Comparison of ENCODE assay signal across 8 cellular contexts in the genomic region with DNA sequence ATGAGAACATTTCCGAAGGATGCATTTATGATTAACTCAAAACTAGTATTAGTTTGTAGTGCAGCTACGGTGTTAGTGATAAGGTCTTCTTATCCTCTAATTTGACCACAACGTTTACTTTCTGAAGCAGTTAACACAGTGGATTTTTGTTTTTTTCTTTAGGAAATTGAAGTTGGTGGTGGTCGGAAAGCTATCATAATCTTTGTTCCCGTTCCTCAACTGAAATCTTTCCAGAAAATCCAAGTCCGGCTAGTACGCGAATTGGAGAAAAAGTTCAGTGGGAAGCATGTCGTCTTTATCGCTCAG. TPM values are rescaled to one million over a fixed set of nuclear protein-coding genes. Genes with fewer than 3 reads are reported as not detected.
A peak's percentile ranks its signal among the peaks of the same experiment; 100 is the strongest.
DNase-seq lines count a peak whose midpoint lies in the region; ATAC-seq, FAIRE-seq and TF ChIP-seq lines count a peak whose summit lies in the region.
"Not testable (repeated sequence)": the region's sequence is repeated elsewhere in the genome, so short reads cannot be mapped to it uniquely, and the experiment has no call there.

No MANE protein-coding gene starts in this region.

- H3K4me2 ChIP-seq in BLaER1 (peak overlapping the region; percentile 95), keratinocyte (ENCODE audit: control insufficient read depth, extremely low read depth, insufficient read depth, low read depth, low read length) (peak overlapping the region; percentile 92), neural progenitor cell (peak overlapping the region; percentile 81)

- not testable (repeated sequence) for H2AFZ ChIP-seq in keratinocyte (ENCODE audit: control insufficient read depth, low read length); neural progenitor cell (replicated peaks)

- peaks cover 54% of the 10 kb centered on the region for H3K36me3 ChIP-seq in BLaER1
- peaks cover 57% of the 10 kb centered on the region for H3K36me3 ChIP-seq in HUES64 (ENCODE audit: insufficient read depth, low read length)
- peaks cover 0 to 50% of the 10 kb centered on the region in 2 donors for H3K36me3 ChIP-seq in adrenal gland (replicated peaks in 1 of 2)
- peaks cover 11 to 47% of the 10 kb centered on the region in 2 experiments for H3K36me3 ChIP-seq in keratinocyte (ENCODE audit: control insufficient read depth in 2 of 2, extremely low read depth in 1 of 2, insufficient read depth in 2 of 2, low read length in 2 of 2)
- H3K36me3 ChIP-seq in neural progenitor cell: peaks cover 39% of the 10 kb centered on the region
- peaks cover 21 to 39% of the 10 kb centered on the region in 2 donors for H3K36me3 ChIP-seq in stomach smooth muscle (ENCODE audit: control insufficient read depth in 2 of 2, insufficient read depth in 2 of 2, low read length in 2 of 2)

- not testable (repeated sequence) for TF ChIP-seq CTCF in adrenal gland (IDR thresholded peaks at IDR 0.05); epithelial cell of esophagus (IDR thresholded peaks at IDR 0.05; ENCODE audit: insufficient read depth, low read depth, low read length, missing control alignments); keratinocyte (optimal IDR thresholded peaks at IDR 0.05 in 1 of 3, IDR thresholded peaks at IDR 0.05 in 1 of 3, conservative IDR thresholded peaks at IDR 0.05 in 1 of 3; ENCODE audit: extremely low read depth in 1 of 3, insufficient read depth in 2 of 3, low read length in 3 of 3); neural progenitor cell (IDR thresholded peaks at IDR 0.05)

- H3F3A ChIP-seq in neural progenitor cell (ENCODE audit: low read depth): peaks cover 45% of the 10 kb centered on the region

- peak overlapping the region; percentile 94 for H3K27ac ChIP-seq in BLaER1
- H3K27ac ChIP-seq in HUES64 (ENCODE audit: low read depth, low read length): peak overlapping the region; percentile 93
- H3K27ac ChIP-seq in adrenal gland: peak overlapping the region; percentile 18 to 92 (median 87)
- peak overlapping the region; percentile 67 for H3K27ac ChIP-seq in keratinocyte (ENCODE audit: control insufficient read depth, insufficient read depth, low read length)
- H3K27ac ChIP-seq in neural progenitor cell: not testable (repeated sequence)
- peak overlapping the region; percentile 84 for H3K27ac ChIP-seq in stomach smooth muscle (ENCODE audit: low read length)

- not testable (repeated sequence) for FAIRE-seq in keratinocyte (lab: Jason Lieb, UNC)

- H3K9me3 ChIP-seq in BLaER1; HUES64 (ENCODE audit: insufficient read depth, low read depth, low read length); T-helper 17 cell (ENCODE audit: control insufficient read depth, low read length, poor library complexity, severe bottlenecking); adrenal gland (replicated peaks in 1 of 3); keratinocyte (ENCODE audit: control insufficient read depth, low read depth, low read length); neural progenitor cell (ENCODE audit: low read depth); stomach smooth muscle (ENCODE audit: control insufficient read depth in 2 of 2, low read length in 2 of 2): not testable (repeated sequence)

- H3K27ac Mint-ChIP-seq in T-helper 17 cell (peak overlapping the region; percentile 96), neural progenitor cell (peak overlapping the region; percentile 96)

- H3K79me2 ChIP-seq in keratinocyte (ENCODE audit: control insufficient read depth, insufficient read depth, low read length): peaks cover 54% of the 10 kb centered on the region
- peaks cover 62% of the 10 kb centered on the region for H3K79me2 ChIP-seq in neural progenitor cell (ENCODE audit: low read depth)

- 84% methylated on average over 10 of the region's 10 CpGs for WGBS in HUES64
- 51 to 64% (median 54%) methylated on average over 10 of the region's 10 CpGs for WGBS in adrenal gland, 4 donors

- H3K27me3 Mint-ChIP-seq in T-helper 17 cell; neural progenitor cell (ENCODE audit: insufficient read depth, low read depth): not testable (repeated sequence)

- H4K20me1 ChIP-seq in BLaER1: peaks cover 59% of the 10 kb centered on the region
- H4K20me1 ChIP-seq in keratinocyte (ENCODE audit: control insufficient read depth, extremely low read depth, insufficient read depth, low read length): peaks cover 21% of the 10 kb centered on the region
- peaks cover 60% of the 10 kb centered on the region for H4K20me1 ChIP-seq in neural progenitor cell (ENCODE audit: low read depth)

- H3K9ac ChIP-seq in BLaER1: peak overlapping the region; percentile 97
- peak overlapping the region; percentile 98 for H3K9ac ChIP-seq in HUES64 (ENCODE audit: low read depth, low read length)
- H3K9ac ChIP-seq in keratinocyte (ENCODE audit: control insufficient read depth, extremely low read depth, insufficient read depth, low read length): peak overlapping the region; percentile 85
- peak overlapping the region; percentile 100 for H3K9ac ChIP-seq in neural progenitor cell
- H3K9ac ChIP-seq in stomach smooth muscle (ENCODE audit: low read length in 2 of 2): peak overlapping the region; percentile 90 to 93

- intact Hi-C loops in adrenal gland (cut with DNase I): not testable (repeated sequence)

- not testable (repeated sequence) for H3K27me3 ChIP-seq in BLaER1; HUES64 (ENCODE audit: insufficient read depth, low read length); adrenal gland; keratinocyte (ENCODE audit: control insufficient read depth, extremely low read depth, insufficient read depth, low read length); neural progenitor cell; stomach smooth muscle (ENCODE audit: control insufficient read depth in 1 of 2, insufficient read depth in 2 of 2, low read length in 2 of 2)

- H3K4me1 ChIP-seq in BLaER1 (peaks cover 56% of the 10 kb centered on the region), HUES64 (ENCODE audit: insufficient read depth, low read length) (peaks cover 11% of the 10 kb centered on the region; the same call in 1 of the 2 replicates), adrenal gland (replicated peaks in 1 of 2) (peaks cover 4 to 38% of the 10 kb centered on the region in 2 donors), keratinocyte (ENCODE audit: control insufficient read depth, extremely low read depth, insufficient read depth, low read length) (peaks cover 33% of the 10 kb centered on the region), neural progenitor cell (peaks cover 19% of the 10 kb centered on the region), stomach smooth muscle (ENCODE audit: control insufficient read depth, insufficient read depth, low read length) (peaks cover 12% of the 10 kb centered on the region)

- H3K4me3 Mint-ChIP-seq in T-helper 17 cell: peak overlapping the region; percentile 93
- peak overlapping the region; percentile 96 for H3K4me3 Mint-ChIP-seq in neural progenitor cell

- H3K9me1 ChIP-seq in keratinocyte (ENCODE audit: control insufficient read depth, extremely low read depth, insufficient read depth, low read length): not testable (repeated sequence)

- H3K36me3 Mint-ChIP-seq in T-helper 17 cell (ENCODE audit: low read depth): peaks cover 17% of the 10 kb centered on the region
- H3K36me3 Mint-ChIP-seq in neural progenitor cell: peaks cover 40% of the 10 kb centered on the region

- ATAC-seq in T-helper 17 cell: not testable (repeated sequence)

- dilution Hi-C loops in keratinocyte (cut with MboI; ENCODE audit: extremely low pct_ligation_motif_present, low sequenced_read_pairs): not testable (repeated sequence)

- H3K4me3 ChIP-seq in BLaER1: peak overlapping the region; percentile 90
- H3K4me3 ChIP-seq in HUES64 (ENCODE audit: low read length): peak overlapping the region; percentile 98
- H3K4me3 ChIP-seq in adrenal gland: peak overlapping the region; percentile 52 to 94 (median 80)
- peak overlapping the region; percentile 84 for H3K4me3 ChIP-seq in epithelial cell of esophagus (ENCODE audit: low read length)
- H3K4me3 ChIP-seq in keratinocyte (ENCODE audit: control insufficient read depth in 2 of 3, extremely low read depth in 1 of 3, insufficient read depth in 2 of 3, low read depth in 1 of 3, low read length in 3 of 3): peak overlapping the region; percentile 73 to 91 (median 79)
- H3K4me3 ChIP-seq in neural progenitor cell: peak overlapping the region; percentile 97
- H3K4me3 ChIP-seq in stomach smooth muscle (ENCODE audit: low read length in 2 of 2): peak overlapping the region; percentile 70 to 84

- not testable (repeated sequence) for DNase-seq in T-helper 17 cell; adrenal gland; epithelial cell of esophagus (ENCODE audit: low read depth); keratinocyte (ENCODE audit: low read depth, low spot score); neural progenitor cell (ENCODE audit: low spot score)

- TF ChIP-seq POLR2A in adrenal gland (IDR thresholded peaks at IDR 0.05): not testable (repeated sequence)

- H3K9me3 Mint-ChIP-seq in neural progenitor cell: not testable (repeated sequence)

- H3K4me1 Mint-ChIP-seq in T-helper 17 cell (peaks cover 38% of the 10 kb centered on the region), neural progenitor cell (peaks cover 35% of the 10 kb centered on the region)

RNA-seq across cellular contexts. Expression of a gene that starts 1.2 kb away (rescaled TPM):
- 1,736 TPM for polyA plus RNA-seq in HUES64 (2013, experiment 1 of 2)
- 1,772 TPM for polyA plus RNA-seq in HUES64 (2013, experiment 2 of 2)
- total RNA-seq in T-helper 17 cell: 1,000 to 10,000 TPM; 1,710 to 1,803 TPM
- total RNA-seq in adrenal gland: 1,000 to 10,000 TPM in 4 of 8 donors, 100 to 1,000 TPM in 4; 815 to 2,720 (median 1,203) TPM
- 1,000 to 10,000 TPM; 1,199 to 2,655 (median 1,714) TPM for polyA plus RNA-seq in adrenal gland
- polyA plus RNA-seq in keratinocyte: 1,344 to 1,663 TPM (median 1,410 TPM) in 3 replicates
- 2,676 TPM for polyA plus RNA-seq in keratinocyte (2011; ENCODE audit: low read depth)
- 1,277 and 1,596 TPM in 2 replicates for polyA plus RNA-seq in keratinocyte (2011; cell fraction: cytosol; rRNA removed)
- polyA plus RNA-seq in keratinocyte (2011; cell fraction: nucleus; rRNA removed): 448 and 562 TPM in 2 replicates
- 1,543 and 1,827 TPM in 2 replicates for polyA plus RNA-seq in keratinocyte (2012; ENCODE audit: low replicate concordance)
- polyA minus RNA-seq in keratinocyte: 206 to 287 TPM (median 219 TPM) in 3 replicates
- polyA minus RNA-seq in keratinocyte (2011; cell fraction: cytosol; rRNA and poly(A)+ RNA removed): 708 TPM
- 96.9 and 117 TPM in 2 replicates for polyA minus RNA-seq in keratinocyte (2011; cell fraction: nucleus; rRNA and poly(A)+ RNA removed)
- total RNA-seq in neural progenitor cell (ENCODE audit: low replicate concordance): 5,433 and 5,441 TPM in 2 replicates

RNA-seq across cellular contexts. Expression of a gene that starts 18.1 kb away (rescaled TPM):
- 27.3 TPM for polyA plus RNA-seq in HUES64 (2013, experiment 1 of 2)
- 25.7 TPM for polyA plus RNA-seq in HUES64 (2013, experiment 2 of 2)
- 10 to 100 TPM; 25.9 to 32.9 TPM for total RNA-seq in T-helper 17 cell
- 10 to 100 TPM in 7 of 8 donors, 1 to 10 TPM in 1; 7.0 to 27.6 (median 17.5) TPM for total RNA-seq in adrenal gland
- polyA plus RNA-seq in adrenal gland: 10 to 100 TPM in 1 of 3 donors, 1 to 10 TPM in 2; 4.5 to 25.6 (median 9.7) TPM
- polyA plus RNA-seq in keratinocyte: 11.2 to 17.3 TPM (median 15.3 TPM) in 3 replicates
- polyA plus RNA-seq in keratinocyte (2011; ENCODE audit: low read depth): 26.6 TPM
- polyA plus RNA-seq in keratinocyte (2011; cell fraction: cytosol; rRNA removed): 12.4 and 14.9 TPM in 2 replicates
- 11.3 and 13.1 TPM in 2 replicates for polyA plus RNA-seq in keratinocyte (2011; cell fraction: nucleus; rRNA removed)
- 12.2 and 27.7 TPM in 2 replicates for polyA plus RNA-seq in keratinocyte (2012; ENCODE audit: low replicate concordance)
- 5.5 to 8.0 TPM (median 7.6 TPM) in 3 replicates for polyA minus RNA-seq in keratinocyte
- 18.0 TPM for polyA minus RNA-seq in keratinocyte (2011; cell fraction: cytosol; rRNA and poly(A)+ RNA removed)
- 5.0 and 6.7 TPM in 2 replicates for polyA minus RNA-seq in keratinocyte (2011; cell fraction: nucleus; rRNA and poly(A)+ RNA removed)
- total RNA-seq in neural progenitor cell (ENCODE audit: low replicate concordance): 26.8 and 28.2 TPM in 2 replicates

RNA-seq across cellular contexts. Expression of a gene that starts 18.6 kb away (rescaled TPM):
- polyA plus RNA-seq in HUES64 (2013, experiment 1 of 2): not detected
- 0.32 TPM for polyA plus RNA-seq in HUES64 (2013, experiment 2 of 2)
- total RNA-seq in T-helper 17 cell (not detected), adrenal gland (100 to 1,000 TPM in 2 of 8 donors, 10 to 100 TPM in 6; 21.9 to 132 (median 69.3) TPM), neural progenitor cell (ENCODE audit: low replicate concordance) (not detected in 2 replicates)
- polyA plus RNA-seq in adrenal gland (100 to 1,000 TPM in 2 of 3 donors, 10 to 100 TPM in 1; 16.8 to 155 (median 107) TPM), keratinocyte (not detected in 3 replicates)
- polyA plus RNA-seq in keratinocyte (2011; ENCODE audit: low read depth): not detected
- polyA plus RNA-seq in keratinocyte (2011; cell fraction: cytosol; rRNA removed): not detected in 2 replicates
- not detected in 2 replicates for polyA plus RNA-seq in keratinocyte (2011; cell fraction: nucleus; rRNA removed)
- polyA plus RNA-seq in keratinocyte (2012; ENCODE audit: low replicate concordance): 0.58 TPM in 1 of 2 replicates, not detected in the other
- polyA minus RNA-seq in keratinocyte: not detected in 3 replicates
- not detected for polyA minus RNA-seq in keratinocyte (2011; cell fraction: cytosol; rRNA and poly(A)+ RNA removed)
- polyA minus RNA-seq in keratinocyte (2011; cell fraction: nucleus; rRNA and poly(A)+ RNA removed): not detected in 2 replicates

RNA-seq across cellular contexts. Expression of a gene that starts 56.9 kb away (rescaled TPM):
- 36.2 TPM for polyA plus RNA-seq in HUES64 (2013, experiment 1 of 2)
- 27.1 TPM for polyA plus RNA-seq in HUES64 (2013, experiment 2 of 2)
- 10 to 100 TPM; 27.0 to 33.0 TPM for total RNA-seq in T-helper 17 cell
- 100 to 1,000 TPM in 4 of 8 donors, 10 to 100 TPM in 4; 79.6 to 147 (median 103) TPM for total RNA-seq in adrenal gland
- polyA plus RNA-seq in adrenal gland: 100 to 1,000 TPM in 1 of 3 donors, 10 to 100 TPM in 2; 50.0 to 160 (median 64.3) TPM
- 29.0 to 47.4 TPM (median 38.5 TPM) in 3 replicates for polyA plus RNA-seq in keratinocyte
- polyA plus RNA-seq in keratinocyte (2011; ENCODE audit: low read depth): 16.0 TPM
- 40.7 and 54.0 TPM in 2 replicates for polyA plus RNA-seq in keratinocyte (2011; cell fraction: cytosol; rRNA removed)
- polyA plus RNA-seq in keratinocyte (2011; cell fraction: nucleus; rRNA removed): 33.8 and 36.7 TPM in 2 replicates
- polyA plus RNA-seq in keratinocyte (2012; ENCODE audit: low replicate concordance): 34.7 and 40.1 TPM in 2 replicates
- 9.5 to 22.1 TPM (median 19.0 TPM) in 3 replicates for polyA minus RNA-seq in keratinocyte
- 30.3 TPM for polyA minus RNA-seq in keratinocyte (2011; cell fraction: cytosol; rRNA and poly(A)+ RNA removed)
- 6.9 and 9.8 TPM in 2 replicates for polyA minus RNA-seq in keratinocyte (2011; cell fraction: nucleus; rRNA and poly(A)+ RNA removed)
- 19.0 and 29.3 TPM in 2 replicates for total RNA-seq in neural progenitor cell (ENCODE audit: low replicate concordance)

Comparison
In these comparisons a context has a peak if more than half of its experiments do, and no peak if none do; other contexts are left out.
1. RNA of a gene that starts 18.6 kb away (total RNA-seq): 21.9 to 132 TPM in adrenal gland; not detected in T-helper 17 cell and not detected in neural progenitor cell; every median in the first group is over 10 times any median in the second.
2. Peak in every context shown above with its lines, with median percentiles within 50 percentile points of each other: H3K4me2 ChIP-seq, H3K4me3 ChIP-seq and H3K9ac ChIP-seq.